Comparison of ENCODE assay signal across 20 cellular contexts in genomic region chr3:125556314-125556713, GRCh38. TPM values are rescaled to one million over a fixed set of nuclear protein-coding genes. Genes with fewer than 3 reads are reported as not detected.
DNase-seq lines count a peak whose midpoint lies in the region; ATAC-seq and TF ChIP-seq lines count a peak whose summit lies in the region.
"Had no signal": no experiment of that assay in that cellular context is flagged by ENCODE, and none has a peak within 500 bp of the region (broad histone marks: within the 10 kb centered on the region; RNA-seq: fewer than 3 reads in every experiment).

No MANE protein-coding gene starts in this region.

- no peak overlapping the region for H3K4me3 ChIP-seq in astrocyte of the spinal cord (ENCODE audit: low read depth, low read length)
- no peak overlapping the region for H3K4me3 ChIP-seq in MG63
- H3K4me3 ChIP-seq: neural progenitor cell, sigmoid colon, upper lobe of right lung had no signal

- TF ChIP-seq CTCF in astrocyte of the spinal cord (IDR thresholded peaks at IDR 0.05; ENCODE audit: low read depth, low read length), result no peak

- H3K36me3 ChIP-seq in MG63, result peaks cover 7% of the 10 kb centered on the region; the same call in 1 of the 2 replicates
- H3K36me3 ChIP-seq: neural progenitor cell had no signal

- H3K27me3 ChIP-seq in MG63, result no peaks in the 10 kb centered on the region
- H3K27me3 ChIP-seq: BE2C, neural progenitor cell, sigmoid colon, upper lobe of right lung had no signal

- DNase-seq in AG08395 (ENCODE audit: low spot score), result peak; percentile 4
- peak; percentile 5 for DNase-seq in HS-5 (ENCODE audit: low read depth)
- DNase-seq in astrocyte of the spinal cord (ENCODE audit: low read depth, low spot score), result peak; percentile 54
- DNase-seq in kidney glomerular epithelial cell (lab: John Stamatoyannopoulos, UW), result peak; percentile 5
- DNase-seq in MG63, result no peak
- DNase-seq in DMS 273 (lab: John Stamatoyannopoulos, UW; ENCODE audit: unreplicated experiment), result no peak
- DNase-seq in NCI-H1092 treated with DMSO at 0.1 percent for 48 hours (lab: John Stamatoyannopoulos, UW), result no peak
- DNase-seq: activated CD4-positive, alpha-beta T cell treated with anti-CD3 and anti-CD28 coated beads for 48 hours; activated T-cell treated with anti-CD3 and anti-CD28 coated beads, Interleukin-2, amount 50 U/mL, for 1 hour; anterior cingulate cortex; BE2C; DMS 273 treated with DMSO at 0.1 percent for 48 hours; foreskin melanocyte; NCI-H1105; SIG-M5; sigmoid colon; stimulated activated naive CD4-positive, alpha-beta T cell; upper lobe of right lung had no signal

- in situ Hi-C loops in astrocyte of the spinal cord (cut with HindIII; ENCODE audit: low sequenced_read_pairs), result no loop called here

- ATAC-seq in GM21360 (IDR thresholded peaks at IDR 0.05; ENCODE audit: unreplicated experiment), result no peak
- ATAC-seq: upper lobe of right lung had no signal

- H3K9me3 ChIP-seq in MG63, result no peaks in the 10 kb centered on the region
- H3K9me3 ChIP-seq: BE2C, sigmoid colon, upper lobe of right lung had no signal

RNA-seq across cellular contexts. Expression of gene SNX4, which starts 36.3 kb away (rescaled TPM):
- total RNA-seq in MG63 (2014; rRNA removed; shearing (Covaris generic); ENCODE audit: low replicate concordance), result 16.2 and 44.6 TPM in 2 replicates

RNA-seq across cellular contexts. Expression of gene OSBPL11, which starts 39.0 kb away (rescaled TPM):
- total RNA-seq in MG63 (2014; rRNA removed; shearing (Covaris generic); ENCODE audit: low replicate concordance), result 10.0 and 11.6 TPM in 2 replicates

Comparison
In these comparisons a context has a peak if more than half of its experiments do, and no peak if none do; other contexts are left out.
1. DNase-seq: peak in AG08395 (single experiment), HS-5 (single experiment), astrocyte of the spinal cord (single experiment) and kidney glomerular epithelial cell (single experiment); none in MG63 (single experiment), DMS 273 (single experiment) and NCI-H1092 treated with DMSO at 0.1 percent for 48 hours (single experiment).